8 cellular contexts compared by ENCODE assay signal in the genomic region with DNA sequence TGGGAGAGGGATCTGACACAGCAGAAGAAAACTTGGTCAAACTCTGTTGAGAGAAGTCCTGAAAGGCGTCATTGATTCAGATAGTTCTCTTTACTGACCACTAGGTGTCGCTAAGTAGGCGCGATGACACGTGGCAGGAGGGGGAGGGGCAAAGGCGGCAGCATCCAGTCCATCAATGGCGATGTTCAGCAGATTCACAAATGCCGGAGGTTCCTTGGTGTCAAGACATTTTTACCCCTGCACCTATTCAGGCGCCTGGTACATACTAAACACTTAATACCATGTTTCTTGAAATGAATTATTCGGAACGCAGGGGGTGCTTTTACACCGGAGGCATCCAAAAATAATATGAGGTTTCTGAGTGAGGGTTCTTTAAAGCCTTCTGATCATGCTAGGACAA. TPM values are rescaled to one million over a fixed set of nuclear protein-coding genes. Genes with fewer than 3 reads are reported as not detected.
DNase-seq lines count a peak whose midpoint lies in the region; ATAC-seq, FAIRE-seq and TF ChIP-seq lines count a peak whose summit lies in the region.

No MANE protein-coding gene starts in this region.

- TF ChIP-seq POLR2A in GM12892 (IDR thresholded peaks at IDR 0.05; ENCODE audit: low read depth, low read length) (peak; percentile 70), K562 (conservative IDR thresholded peaks at IDR 0.05) (no peak)

- no peak overlapping the region for H3K9ac ChIP-seq in K562 (ENCODE audit: insufficient read depth in 1 of 2, low read depth in 2 of 2, low read length in 2 of 2)

- TF ChIP-seq EP300 in K562 (IDR thresholded peaks at IDR 0.05; ENCODE audit: low read length) = peak; percentile 55

- peaks cover 0 to 9% of the 10 kb centered on the region in 2 experiments; a peak in 3 of 5 replicates for H3K4me1 ChIP-seq in K562 (replicated peaks in 1 of 2; ENCODE audit: control insufficient read depth in 2 of 2, insufficient read depth in 2 of 2, low read length in 2 of 2)

- in situ Hi-C loops in K562 (cut with MboI) = loop anchor here (5.0 kb wide), 1 partner anchor 80 kb away; no protein-coding TSS in a partner anchor

- 22% methylated on average over 12 of the region's 12 CpGs for WGBS in K562 (ENCODE audit: insufficient coverage, low coverage, missing lambda C conversion rate)

- H3K36me3 ChIP-seq in K562 (ENCODE audit: control insufficient read depth, insufficient read depth, low read length) = no peaks in the 10 kb centered on the region

- intact Hi-C loops in K562 (cut with micrococcal nuclease) = loop anchor here (1.0 to 2.0 kb wide), 2 partner anchors 41 to 79 kb away; no protein-coding TSS in a partner anchor

- DNase-seq in GM12892 (ENCODE audit: insufficient read length) = peak; percentile 24
- peak; percentile 36 for DNase-seq in NCI-H2107 (lab: John Stamatoyannopoulos, UW)
- DNase-seq in K562 (ENCODE audit: extremely low read depth in 1 of 4, low spot score in 3 of 4) = peak; percentile 79 to 88 (median 86)
- DNase-seq in iris pigment epithelial cell (ENCODE audit: low read depth) = peak; percentile 64
- peak; percentile 77 to 78 for DNase-seq in stimulated activated CD4-positive, alpha-beta T cell treated with anti-CD3 and anti-CD28 coated beads, Interleukin-1b, Interleukin-23, amount 100 ng/mL, for 4 hours (ENCODE audit: low read depth in 2 of 2)
- DNase-seq in middle frontal gyrus (ENCODE audit: extremely low spot score, low spot score) = no peak

- no peak overlapping the region; the same call in 2 of the 3 replicates for H3K27ac ChIP-seq in K562 (ENCODE audit: extremely low read depth, low read depth, low read length)

- peak overlapping the region; percentile 93 for H2AFZ ChIP-seq in K562 (ENCODE audit: low read depth, low read length)

- no peaks in the 10 kb centered on the region for H3K9me1 ChIP-seq in K562 (ENCODE audit: control insufficient read depth, insufficient read depth, low read length)

- CTCF ChIA-PET in K562 (lab: Yijun Ruan, JAX; ENCODE audit: low intra/inter-chr PET ratio) = interaction anchor here (1.2 to 1.8 kb wide), 2 partner anchors 80 to 82 kb away, joined by 5 to 24 read pairs; no protein-coding TSS in a partner anchor

- TF ChIP-seq RAD21 in K562 (CRISPR knock-in tag; conservative IDR thresholded peaks at IDR 0.05 in 1 of 2, IDR thresholded peaks at IDR 0.05 in 1 of 2) = peak; percentile 98 to 99

- H3K4me2 ChIP-seq in K562 (ENCODE audit: insufficient read depth, low read length) = no peak overlapping the region

- no peaks in the 10 kb centered on the region for H3K9me3 ChIP-seq in K562 (replicated peaks; ENCODE audit: control insufficient read depth, insufficient read depth, low read depth, low read length)

- peak; percentile 49 for ATAC-seq in HG02852 (IDR thresholded peaks at IDR 0.05; ENCODE audit: unreplicated experiment)
- peak; percentile 82 for ATAC-seq in K562

- no peaks in the 10 kb centered on the region for H4K20me1 ChIP-seq in K562 (replicated peaks; ENCODE audit: control insufficient read depth, insufficient read depth, low read length)

- POLR2A ChIA-PET in K562 (lab: Yijun Ruan, JAX) = interaction anchor here (0.7 to 0.9 kb wide), 2 partner anchors 9 to 18 kb away, joined by 3 read pairs; no protein-coding TSS in a partner anchor

- TF ChIP-seq CTCF in K562 (IDR thresholded peaks at IDR 0.05 in 2 of 3, conservative IDR thresholded peaks at IDR 0.05 in 1 of 3; ENCODE audit: insufficient read depth in 2 of 3, low read depth in 1 of 3, low read length in 3 of 3) = peak; percentile 89 to 97 (median 95)

- no TSS peak for BruUV-seq in K562 (replicated peaks; lab: Mats Ljungman, UMichigan)

- H3K27me3 ChIP-seq in K562 (ENCODE audit: control insufficient read depth in 2 of 2, insufficient read depth in 2 of 2, low read length in 2 of 2) = no peaks in the 10 kb centered on the region

- no peak overlapping the region for H3K4me3 ChIP-seq in K562

- FAIRE-seq in GM12892 (lab: Jason Lieb, UNC) = peak; percentile 91
- FAIRE-seq in TTC549 (lab: Jason Lieb, UNC) = peak; percentile 72
- FAIRE-seq in K562 (lab: Jason Lieb, UNC) = peak; percentile 98

- H3K79me2 ChIP-seq in K562 (ENCODE audit: control insufficient read depth, insufficient read depth, low read length) = no peaks in the 10 kb centered on the region

TF ChIP-seq in K562, 482 proteins besides CTCF, POLR2A, EP300 and RAD21 (continues in another document):
- TF ChIP-seq RBM39 (optimal IDR thresholded peaks at IDR 0.05; ENCODE audit: low read depth, low read length) (no peak), NFE2 (IDR thresholded peaks at IDR 0.05; ENCODE audit: low read depth) (0 out of 2 replicates have a peak, but pooled peaks have one; percentile 23), CHD2 (IDR thresholded peaks at IDR 0.05; ENCODE audit: low read depth, low read length) (peak; percentile 80), PBX2 (CRISPR knock-in tag; IDR thresholded peaks at IDR 0.05; ENCODE audit: low read depth) (no peak), PBX2 (tag; conservative IDR thresholded peaks at IDR 0.05; ENCODE audit: low read depth) (0 out of 2 replicates have a peak, but pooled peaks have one; percentile 18)

RNA-seq across cellular contexts. Expression of gene PLEK, which starts 3.0 kb away (rescaled TPM):
- polyA plus RNA-seq in GM12892 (2012; ENCODE audit: missing spikeins) = 310 TPM
- not detected in 2 replicates for total RNA-seq in K562 (2011; cell fraction: chromatin; rRNA removed; ENCODE audit: low replicate concordance)
- total RNA-seq in K562 (2011; cell fraction: nucleolus; rRNA removed) = not detected in 2 replicates
- not detected in 2 replicates for total RNA-seq in K562 (2011; cell fraction: nucleoplasm; rRNA removed)
- total RNA-seq in K562 (2014; rRNA removed) (0.12 and 0.27 TPM in 2 replicates), K562 (2014; rRNA removed; fragmentation: Illumina TruSeq; extraction: Trizol) (0.22 and 0.36 TPM in 2 replicates), K562 (2015; rRNA removed; fragmentation: Illumina TruSeq; extraction: Trizol) (1.2 and 1.3 TPM in 2 replicates), K562 (2021) (0.33 and 0.56 TPM in 2 replicates)
- polyA plus RNA-seq in K562 (2011; rRNA removed) (0.14 TPM in 1 of 2 replicates, not detected in the other), K562 (2014; fragmentation: Illumina TruSeq; extraction: Trizol) (0.36 and 0.43 TPM in 2 replicates), K562 (2014; fragmentation: Nextera tagmentation; extraction: Ambion mirVana) (under 1 TPM; 0.49 to 0.55 TPM), K562 (2014; rRNA removed) (0.11 and 0.66 TPM in 2 replicates)
- 0.04 TPM in 2 replicates for polyA plus RNA-seq in K562 (2011; cell fraction: cytosol; rRNA removed)
- 0.14 TPM in 2 replicates for polyA plus RNA-seq in K562 (2011; cell fraction: nucleus; rRNA removed)
- 0.46 and 3.3 TPM in 2 replicates for polyA plus RNA-seq in K562 (2012)
- polyA minus RNA-seq in K562 (2011; rRNA and poly(A)+ RNA removed) = 0.06 and 0.07 TPM in 2 replicates
- not detected in 2 replicates for polyA minus RNA-seq in K562 (2011; cell fraction: cytosol; rRNA and poly(A)+ RNA removed)
- not detected in 2 replicates for polyA minus RNA-seq in K562 (2011; cell fraction: nucleus; rRNA and poly(A)+ RNA removed)

RNA-seq across cellular contexts. Expression of gene CNRIP1, which starts 42.3 kb away (rescaled TPM):
- polyA plus RNA-seq in GM12892 (2012; ENCODE audit: missing spikeins) = not detected
- total RNA-seq in K562 (2011; cell fraction: chromatin; rRNA removed; ENCODE audit: low replicate concordance) = 0.42 and 1.1 TPM in 2 replicates
- 0.83 and 1.2 TPM in 2 replicates for total RNA-seq in K562 (2011; cell fraction: nucleolus; rRNA removed)
- 0.51 and 1.5 TPM in 2 replicates for total RNA-seq in K562 (2011; cell fraction: nucleoplasm; rRNA removed)
- 0.59 and 1.6 TPM in 2 replicates for total RNA-seq in K562 (2014; rRNA removed)
- 1.1 TPM in 2 replicates for total RNA-seq in K562 (2014; rRNA removed; fragmentation: Illumina TruSeq; extraction: Trizol)
- total RNA-seq in K562 (2015; rRNA removed; fragmentation: Illumina TruSeq; extraction: Trizol) = 1.3 and 1.8 TPM in 2 replicates
- 1.3 and 1.6 TPM in 2 replicates for total RNA-seq in K562 (2021)
- polyA plus RNA-seq in K562 (2011; rRNA removed) = 0.30 and 1.9 TPM in 2 replicates
- polyA plus RNA-seq in K562 (2011; cell fraction: cytosol; rRNA removed) = 0.22 and 1.1 TPM in 2 replicates
- 0.10 and 1.9 TPM in 2 replicates for polyA plus RNA-seq in K562 (2011; cell fraction: nucleus; rRNA removed)
- 3.5 and 4.2 TPM in 2 replicates for polyA plus RNA-seq in K562 (2012)
- 1.0 and 2.1 TPM in 2 replicates for polyA plus RNA-seq in K562 (2014; fragmentation: Illumina TruSeq; extraction: Trizol)
- polyA plus RNA-seq in K562 (2014; fragmentation: Nextera tagmentation; extraction: Ambion mirVana) = 1 to 10 TPM; 1.3 to 1.6 TPM
- 1.3 and 1.5 TPM in 2 replicates for polyA plus RNA-seq in K562 (2014; rRNA removed)
- polyA minus RNA-seq in K562 (2011; rRNA and poly(A)+ RNA removed) = 0.30 and 0.67 TPM in 2 replicates
- polyA minus RNA-seq in K562 (2011; cell fraction: cytosol; rRNA and poly(A)+ RNA removed) = 1.8 TPM in 1 of 2 replicates, not detected in the other
- polyA minus RNA-seq in K562 (2011; cell fraction: nucleus; rRNA and poly(A)+ RNA removed) = 0.56 and 1.2 TPM in 2 replicates
